ENCODE assay signal across 13 cellular contexts in genomic region chr1:172054172-172054571, GRCh38.
A peak's percentile ranks its signal among the peaks of the same experiment; 100 is the strongest.
DNase-seq lines count a peak whose midpoint lies in the region; ATAC-seq and TF ChIP-seq lines count a peak whose summit lies in the region.
"Had no signal": no experiment of that assay in that cellular context is flagged by ENCODE, and none has a peak within 500 bp of the region (broad histone marks: within the 10 kb centered on the region; RNA-seq: fewer than 3 reads in every experiment).

No MANE protein-coding gene starts in this region.

- H3K9me3 ChIP-seq in A673 (ENCODE audit: low read depth, low read length, poor library complexity, severe bottlenecking) = no peaks in the 10 kb centered on the region
- no peaks in the 10 kb centered on the region for H3K9me3 ChIP-seq in HEK293 (ENCODE audit: control insufficient read depth, insufficient read depth, low read depth, low read length)
- H3K9me3 ChIP-seq: Peyer's patch had no signal

- no peaks in the 10 kb centered on the region for H3K4me1 Mint-ChIP-seq in activated CD8-positive, alpha-beta T cell treated with anti-CD3 and anti-CD28 coated beads for 36 hours (ENCODE audit: low read depth)

- CTCF ChIA-PET in A673 (lab: Charles Lee) = no interaction called here
- CTCF ChIA-PET in HEK293 (lab: Yijun Ruan, JAX) = interaction anchor here (0.7 kb wide), 1 partner anchor 351 kb away, joined by 3 read pairs; no protein-coding TSS in a partner anchor
- CTCF ChIA-PET in activated CD8-positive, alpha-beta T cell treated with anti-CD3 and anti-CD28 coated beads for 36 hours (lab: Charles Lee) = interaction anchor here (1.2 kb wide), 2 partner anchors 10 to 52 kb away, joined by 4 to 6 read pairs; no protein-coding TSS in a partner anchor

- H3K36me3 Mint-ChIP-seq in activated CD8-positive, alpha-beta T cell treated with anti-CD3 and anti-CD28 coated beads for 36 hours (ENCODE audit: low read depth) = no peaks in the 10 kb centered on the region
- H3K36me3 Mint-ChIP-seq: CD8-positive, alpha-beta T cell had no signal

- no peak overlapping the region for H3K4me3 Mint-ChIP-seq in activated CD8-positive, alpha-beta T cell treated with anti-CD3 and anti-CD28 coated beads for 36 hours
- H3K4me3 Mint-ChIP-seq: CD8-positive, alpha-beta T cell had no signal

- no TSS peak for BruUV-seq in A673 (replicated peaks; lab: Mats Ljungman, UMichigan)

- in situ Hi-C loops in SK-MEL-5 (cut with HindIII; ENCODE audit: low pct_unique_long_range_greater_than_20kb, low sequenced_read_pairs) = no loop called here

- peak; percentile 43 for DNase-seq in A673 (ENCODE audit: low spot score)
- peak; percentile 9 for DNase-seq in SK-MEL-5 (ENCODE audit: low read depth, low spot score)
- peak; percentile 18 for DNase-seq in left kidney (ENCODE audit: low read depth, low spot score)
- DNase-seq in activated CD8-positive, alpha-beta T cell treated with anti-CD3 and anti-CD28 coated beads for 36 hours = no peak
- no peak for DNase-seq in H4 (ENCODE audit: low spot score)
- DNase-seq: CD8-positive, alpha-beta T cell; NCI-H2029; NCI-H748 treated with DMSO at 0.1 percent for 48 hours; Peyer's patch; Right ventricle myocardium superior had no signal

- TF ChIP-seq CTCF in A673 (conservative IDR thresholded peaks at IDR 0.05; ENCODE audit: low read depth, low read length) (no peak), HEK293 (tag by site-specific recombination; IDR thresholded peaks at IDR 0.05) (no peak)
- TF ChIP-seq CTCF in activated CD8-positive, alpha-beta T cell treated with anti-CD3 and anti-CD28 coated beads for 36 hours (IDR thresholded peaks at IDR 0.05) = no peak

- no peak for ATAC-seq in activated CD8-positive, alpha-beta T cell treated with anti-CD3 and anti-CD28 coated beads for 36 hours
- ATAC-seq in GM18907 (IDR thresholded peaks at IDR 0.05; ENCODE audit: unreplicated experiment) = no peak
- ATAC-seq: CD8-positive, alpha-beta T cell had no signal

- H3K27ac Mint-ChIP-seq in activated CD8-positive, alpha-beta T cell treated with anti-CD3 and anti-CD28 coated beads for 36 hours = no peak overlapping the region
- H3K27ac Mint-ChIP-seq: CD8-positive, alpha-beta T cell had no signal

- H3K27me3 Mint-ChIP-seq in activated CD8-positive, alpha-beta T cell treated with anti-CD3 and anti-CD28 coated beads for 36 hours = no peaks in the 10 kb centered on the region

- H3K27me3 ChIP-seq in A673 (replicated peaks; ENCODE audit: insufficient read depth, low read depth, low read length, poor library complexity) = no peaks in the 10 kb centered on the region
- H3K27me3 ChIP-seq: Peyer's patch had no signal

- H3K4me1 ChIP-seq in A673 (ENCODE audit: insufficient read depth, low read length, poor library complexity, severe bottlenecking) (peaks cover 6% of the 10 kb centered on the region), HEK293 (ENCODE audit: control insufficient read depth, insufficient read depth, low read length) (no peaks in the 10 kb centered on the region; the same call in 1 of the 2 replicates)
- H3K4me1 ChIP-seq: Peyer's patch had no signal

- H3K36me3 ChIP-seq in A673 (ENCODE audit: insufficient read depth, low read length, poor library complexity, severe bottlenecking) (no peaks in the 10 kb centered on the region), HEK293 (ENCODE audit: control insufficient read depth in 2 of 2, insufficient read depth in 1 of 2, low read length in 2 of 2) (no peaks in the 10 kb centered on the region)
- H3K36me3 ChIP-seq: Peyer's patch had no signal

- H3K27ac ChIP-seq in A673 (ENCODE audit: low read depth, low read length, poor library complexity, severe bottlenecking) (no peak overlapping the region), HEK293 (ENCODE audit: extremely low read depth, low read depth, low read length) (no peak overlapping the region)
- H3K27ac ChIP-seq: KMS-11, Peyer's patch had no signal

- intact Hi-C loops in A673 (cut with micrococcal nuclease; ENCODE audit: unreplicated experiment) = no loop called here
- intact Hi-C loops in activated CD8-positive, alpha-beta T cell treated with anti-CD3 and anti-CD28 coated beads for 36 hours (cut with micrococcal nuclease) = no loop called here

- no peaks in the 10 kb centered on the region for H3K9me3 Mint-ChIP-seq in activated CD8-positive, alpha-beta T cell treated with anti-CD3 and anti-CD28 coated beads for 36 hours
- H3K9me3 Mint-ChIP-seq: CD8-positive, alpha-beta T cell had no signal

- no peak overlapping the region for H3K4me3 ChIP-seq in A673 (ENCODE audit: low read depth, low read length, poor library complexity, severe bottlenecking)
- no peak overlapping the region for H3K4me3 ChIP-seq in HEK293 (ENCODE audit: low read depth, low read length)
- H3K4me3 ChIP-seq: Peyer's patch had no signal

- POLR2A ChIA-PET in A673 (lab: Charles Lee; ENCODE audit: low non-redundant PET) (no interaction called here), HEK293 (lab: Yijun Ruan, JAX) (no interaction called here)
- POLR2A ChIA-PET in activated CD8-positive, alpha-beta T cell treated with anti-CD3 and anti-CD28 coated beads for 36 hours (lab: Charles Lee) = interaction anchor here (0.6 kb wide), 1 partner anchor 33 kb away, joined by 3 read pairs; no protein-coding TSS in a partner anchor

TF ChIP-seq in HEK293, 187 proteins besides CTCF, POLR2A, EP300 and RAD21:
- TF ChIP-seq ZBTB20 (tag by site-specific recombination; IDR thresholded peaks at IDR 0.05) (0 out of 2 replicates have a peak, but pooled peaks have one; percentile 13), MEIS1 (CRISPR knock-in tag; IDR thresholded peaks at IDR 0.05; ENCODE audit: borderline replicate concordance) (no peak)
TF ChIP-seq in HEK293: peak in this region for 1.

Comparison
In these comparisons a context has a peak if more than half of its experiments do, and no peak if none do; other contexts are left out.
1. DNase-seq: peak in A673 (single experiment), SK-MEL-5 (single experiment) and left kidney (single experiment); none in activated CD8-positive, alpha-beta T cell treated with anti-CD3 and anti-CD28 coated beads for 36 hours (single experiment) and H4 (single experiment).